In the genomic region with DNA sequence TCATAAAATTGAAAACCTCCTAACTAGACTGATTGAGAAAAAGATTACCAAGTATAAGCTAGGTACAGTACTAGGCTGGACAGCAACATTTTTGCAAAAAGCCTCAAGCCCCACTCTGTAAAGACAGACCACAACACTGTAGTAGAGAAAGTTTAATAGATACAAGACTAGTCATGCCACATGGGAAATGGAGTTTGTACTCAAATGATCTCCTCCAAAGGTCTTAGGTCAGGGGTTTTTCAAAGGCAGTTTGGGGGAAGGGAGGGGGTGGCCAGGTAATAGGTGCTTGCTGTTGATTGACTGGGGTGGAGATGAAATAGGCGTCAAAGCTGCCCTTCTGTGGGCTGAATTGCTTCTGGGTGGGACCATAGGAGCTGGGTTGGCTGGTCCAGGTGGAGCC, we compare ENCODE assay signal across 12 cellular contexts. TPM values are rescaled to one million over a fixed set of nuclear protein-coding genes. Genes with fewer than 3 reads are reported as not detected.
"Had no signal": no experiment of that assay in that cellular context is flagged by ENCODE, and none has a peak within 500 bp of the region (broad histone marks: within the 10 kb centered on the region; RNA-seq: fewer than 3 reads in every experiment).

No MANE protein-coding gene starts in this region.

- H3K9ac ChIP-seq: GM23248, KMS-11 had no signal

- DNase-seq: GM23248, GOT3, H7, HFFc6, IMR-90, KBM-7 had no signal

- ATAC-seq: HCT116 had no signal

- H3K4me2 ChIP-seq: KMS-11 had no signal

- H3K4me1 ChIP-seq: HAP-1 had no signal

- H2AFZ ChIP-seq: GM23248 had no signal

- H3K36me3 ChIP-seq: HAP-1 had no signal

- H3K4me3 ChIP-seq: GM23248, HAP-1 had no signal

- H3K27ac ChIP-seq: GM23248, HL-60, KMS-11 had no signal

RNA-seq across cellular contexts. Expression of a gene that starts 14.2 kb away (rescaled TPM):
- total RNA-seq: GM23248, H4, HFFc6, HT1080, IMR-90 had no signal
- polyA plus RNA-seq: GM23248, IMR-90 had no signal
